ENCODE assay signal across 18 cellular contexts in the genomic region with DNA sequence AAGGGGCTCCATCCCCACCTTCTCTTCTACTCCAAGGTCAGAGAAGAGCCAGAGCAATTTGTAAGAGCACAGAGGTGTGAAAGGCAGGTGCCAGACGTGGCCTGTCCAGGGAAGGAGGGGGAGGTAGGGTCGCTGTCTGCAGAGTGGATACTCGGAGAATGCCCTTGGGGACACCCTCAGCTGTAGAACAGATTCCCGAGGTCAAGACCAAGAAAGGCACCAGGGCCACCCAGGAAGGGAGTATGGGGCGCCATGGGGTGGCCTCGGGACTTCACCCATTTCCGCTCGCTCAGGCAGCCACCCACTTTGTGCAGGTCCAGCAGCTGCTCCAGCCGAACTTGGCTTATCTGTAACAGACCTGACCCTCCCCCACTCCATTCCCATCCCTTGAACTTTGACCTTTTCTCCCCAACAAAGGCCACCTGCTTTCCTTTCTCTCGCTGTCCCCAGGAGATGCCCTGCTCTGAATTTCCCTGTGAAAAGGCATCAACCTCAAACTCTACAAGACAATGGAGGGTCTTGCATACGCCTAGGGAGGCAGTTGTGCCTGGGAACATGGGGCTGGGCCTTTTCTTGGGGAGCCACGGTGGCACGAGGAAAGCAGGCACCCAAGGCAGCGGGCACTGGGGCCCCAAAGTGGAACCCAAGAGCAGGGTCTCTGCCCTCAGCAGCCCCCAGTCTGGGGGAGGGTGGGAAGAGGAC.
"Had no signal": no experiment of that assay in that cellular context is flagged by ENCODE, and none has a peak within 500 bp of the region (broad histone marks: within the 10 kb centered on the region; RNA-seq: fewer than 3 reads in every experiment).

No MANE protein-coding gene starts in this region.

- DNase-seq: activated CD4-positive, alpha-beta memory T cell treated with anti-CD3 and anti-CD28 coated beads for 36 hours; activated CD4-positive, CD25-positive, alpha-beta regulatory T cell treated with anti-CD3 and anti-CD28 coated beads, Interleukin-2, amount 50 U/mL, for 72 hours; activated gamma-delta T cell treated with Interleukin-2 at 50 U/mL for 16 hours; activated naive CD8-positive, alpha-beta T cell treated with anti-CD3 and anti-CD28 coated beads for 36 hours; activated T-cell treated with anti-CD3 and anti-CD28 coated beads, Interleukin-2, amount 50 U/mL, for 48 hours; cerebellar nuclear complex; dermis blood vessel endothelial cell; erythroblast; hypothalamus; kidney glomerular epithelial cell; lower lobe of right lung; naive B cell; stimulated activated CD4-positive, alpha-beta T cell treated with anti-CD3 and anti-CD28 coated beads, Interleukin-12 subunit alpha, Interleukin-12 subunit beta, amount 100 ng/mL, for 4 hours; stimulated activated naive CD4-positive, alpha-beta T cell; substantia nigra; T-helper 2 cell; trophoblast cell had no signal

- H3K36me3 ChIP-seq: lower lobe of right lung had no signal

- H3K9me3 Mint-ChIP-seq: activated CD4-positive, alpha-beta memory T cell treated with anti-CD3 and anti-CD28 coated beads for 36 hours; activated naive CD8-positive, alpha-beta T cell treated with anti-CD3 and anti-CD28 coated beads for 36 hours had no signal

- H3K4me3 Mint-ChIP-seq: activated CD4-positive, alpha-beta memory T cell treated with anti-CD3 and anti-CD28 coated beads for 36 hours; activated naive CD8-positive, alpha-beta T cell treated with anti-CD3 and anti-CD28 coated beads for 36 hours had no signal

- FAIRE-seq: TTC549 had no signal

- ATAC-seq: lower lobe of right lung had no signal

- H3K4me1 Mint-ChIP-seq: activated naive CD8-positive, alpha-beta T cell treated with anti-CD3 and anti-CD28 coated beads for 36 hours had no signal

- H3K27me3 Mint-ChIP-seq: activated naive CD8-positive, alpha-beta T cell treated with anti-CD3 and anti-CD28 coated beads for 36 hours had no signal

- H3K4me3 ChIP-seq: lower lobe of right lung had no signal

- H3K27ac ChIP-seq: lower lobe of right lung had no signal

- H3K9me3 ChIP-seq: lower lobe of right lung had no signal

- H3K36me3 Mint-ChIP-seq: activated CD4-positive, alpha-beta memory T cell treated with anti-CD3 and anti-CD28 coated beads for 36 hours; activated naive CD8-positive, alpha-beta T cell treated with anti-CD3 and anti-CD28 coated beads for 36 hours; naive B cell had no signal

- H3K27ac Mint-ChIP-seq: activated CD4-positive, alpha-beta memory T cell treated with anti-CD3 and anti-CD28 coated beads for 36 hours; activated naive CD8-positive, alpha-beta T cell treated with anti-CD3 and anti-CD28 coated beads for 36 hours had no signal

- H3K4me1 ChIP-seq: lower lobe of right lung had no signal
